8 cellular contexts compared by ENCODE assay signal in the genomic region with DNA sequence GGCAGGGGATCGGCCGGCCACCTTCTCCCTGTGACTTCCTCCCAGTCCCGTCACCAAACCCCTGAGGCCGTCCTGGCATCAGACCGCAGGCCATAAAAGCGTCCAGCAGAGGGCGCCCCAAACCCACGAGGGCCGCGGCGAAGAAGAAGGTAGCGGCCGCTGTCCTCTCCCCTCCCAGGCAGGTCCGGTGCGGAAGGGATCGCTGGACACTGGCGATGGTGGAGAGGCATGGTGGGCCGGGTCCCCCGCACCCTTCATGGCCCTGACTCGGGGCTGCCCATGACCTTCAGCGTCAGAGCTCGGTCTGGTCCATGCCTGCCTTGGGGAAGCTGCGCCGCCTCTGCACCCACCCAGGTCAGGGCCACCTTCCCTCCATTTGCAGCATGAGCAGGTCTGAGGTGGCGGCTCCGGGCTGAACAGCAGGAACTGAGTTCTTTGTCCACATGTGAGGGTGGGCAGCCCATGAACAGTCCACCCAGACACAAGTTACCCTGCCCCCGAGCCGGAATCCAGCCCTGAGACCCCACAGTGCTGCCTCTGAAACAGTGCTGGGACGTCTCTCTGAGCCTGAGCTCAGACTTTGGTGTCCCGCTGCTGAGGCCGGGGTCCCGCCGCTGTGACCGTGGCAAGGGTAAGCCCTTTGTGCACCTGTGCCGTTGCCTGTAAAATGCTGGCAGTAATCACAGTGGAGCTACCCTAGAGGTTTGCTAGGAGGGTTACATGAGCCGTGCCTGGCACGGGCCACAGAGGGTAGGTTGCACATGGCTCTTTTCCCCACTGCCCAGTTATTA. TPM values are rescaled to one million over a fixed set of nuclear protein-coding genes. Genes with fewer than 3 reads are reported as not detected.
A peak's percentile ranks its signal among the peaks of the same experiment; 100 is the strongest.
DNase-seq lines count a peak whose midpoint lies in the region; ATAC-seq, FAIRE-seq and TF ChIP-seq lines count a peak whose summit lies in the region.

No MANE protein-coding gene starts in this region.

- ATAC-seq in psoas muscle = peak; percentile 86 to 97 (median 92)

- CTCF ChIA-PET in HEK293T (lab: Yijun Ruan, JAX) = interaction anchor here (0.7 to 0.9 kb wide), 8 partner anchors 13 to 371 kb away, joined by 3 to 5 read pairs (median 3); no protein-coding TSS in a partner anchor

- TF ChIP-seq CTCF in left ventricle myocardium inferior (IDR thresholded peaks at IDR 0.05; ENCODE audit: borderline replicate concordance) (peak; percentile 98), psoas muscle (IDR thresholded peaks at IDR 0.05) (peak; percentile 92)

- H3K27me3 ChIP-seq in adipocyte (replicated peaks; ENCODE audit: control insufficient read depth, insufficient read depth, low read length) (no peaks in the 10 kb centered on the region), left ventricle myocardium inferior (ENCODE audit: low read depth) (peaks cover 27% of the 10 kb centered on the region), psoas muscle (ENCODE audit: insufficient read depth in 3 of 3, low read length in 2 of 3) (peaks cover 0 to 17% (median 2%) of the 10 kb centered on the region in 3 donors)

- FAIRE-seq in urothelium cell line (lab: Jason Lieb, UNC) = peak; percentile 9

- POLR2A ChIA-PET in HEK293T (lab: Yijun Ruan, JAX) = no interaction called here

- WGBS in psoas muscle, 3 donors = 14 to 18% (median 18%) methylated on average over 33 to 37 of the region's 37 CpGs

- H3K36me3 ChIP-seq in adipocyte (ENCODE audit: control insufficient read depth, insufficient read depth, low read length, severe bottlenecking) (no peaks in the 10 kb centered on the region), left ventricle myocardium inferior (no peaks in the 10 kb centered on the region), psoas muscle (ENCODE audit: insufficient read depth in 1 of 2, low read depth in 1 of 2) (no peaks in the 10 kb centered on the region)

- H3K27ac ChIP-seq in left ventricle myocardium inferior (replicated peaks) (no peak overlapping the region), psoas muscle (no peak overlapping the region)

- peaks cover 9% of the 10 kb centered on the region for H3K9me3 ChIP-seq in adipocyte (ENCODE audit: control insufficient read depth, low read length)
- H3K9me3 ChIP-seq in left ventricle myocardium inferior (replicated peaks) = peaks cover 9% of the 10 kb centered on the region
- H3K9me3 ChIP-seq in psoas muscle = no peaks in the 10 kb centered on the region

- H3K4me1 ChIP-seq in adipocyte (ENCODE audit: control insufficient read depth, insufficient read depth, low read length) (peaks cover 11% of the 10 kb centered on the region), left ventricle myocardium inferior (peaks cover 20% of the 10 kb centered on the region), psoas muscle (peaks cover 6% of the 10 kb centered on the region)

- DNase-seq in Daoy (ENCODE audit: low read depth) (peak; percentile 86), HEK293T (ENCODE audit: extremely low spot score) (peak; percentile 90), NCI-H1092 (lab: John Stamatoyannopoulos, UW) (peak; percentile 53), T follicular helper cell (ENCODE audit: low read depth) (peak; percentile 64), adipocyte (ENCODE audit: low read depth) (peak; percentile 93), left ventricle myocardium inferior (peak; percentile 86), psoas muscle (peak; percentile 82 to 89), urothelium cell line (ENCODE audit: low spot score) (peak; percentile 87)

- H3K4me3 ChIP-seq in adipocyte (ENCODE audit: low read length) (peak overlapping the region; percentile 66), left ventricle myocardium inferior (peak overlapping the region; percentile 49), psoas muscle (peak overlapping the region; percentile 50)

- peak overlapping the region; percentile 37 for H3K9ac ChIP-seq in adipocyte (ENCODE audit: low read length)

- intact Hi-C loops in left ventricle myocardium inferior (cut with micrococcal nuclease) (loop anchor here (2.0 kb wide), 1 partner anchor 319 kb away; no protein-coding TSS in a partner anchor), psoas muscle (cut with DNase I) (loop anchor here (1.0 to 10.0 kb wide), 4 partner anchors 211 to 320 kb away; no protein-coding TSS in a partner anchor)

TF ChIP-seq in HEK293T, 16 proteins besides CTCF, POLR2A, EP300 and RAD21:
- TF ChIP-seq CTBP1 (IDR thresholded peaks at IDR 0.05; ENCODE audit: borderline replicate concordance) (no peak), SP1 (IDR thresholded peaks at IDR 0.05) (no peak), ELF4 (IDR thresholded peaks at IDR 0.05) (no peak), HDGF (IDR thresholded peaks at IDR 0.05; ENCODE audit: borderline replicate concordance) (no peak), FOXM1 (IDR thresholded peaks at IDR 0.05; ENCODE audit: borderline replicate concordance) (no peak), NFRKB (IDR thresholded peaks at IDR 0.05) (no peak), ZNF384 (IDR thresholded peaks at IDR 0.05) (no peak), FOXK2 (IDR thresholded peaks at IDR 0.05) (no peak), TARDBP (IDR thresholded peaks at IDR 0.05) (no peak), ARNT (IDR thresholded peaks at IDR 0.05) (no peak), SUZ12 (IDR thresholded peaks at IDR 0.05) (no peak)
- TF ChIP-seq, protein P1, sequence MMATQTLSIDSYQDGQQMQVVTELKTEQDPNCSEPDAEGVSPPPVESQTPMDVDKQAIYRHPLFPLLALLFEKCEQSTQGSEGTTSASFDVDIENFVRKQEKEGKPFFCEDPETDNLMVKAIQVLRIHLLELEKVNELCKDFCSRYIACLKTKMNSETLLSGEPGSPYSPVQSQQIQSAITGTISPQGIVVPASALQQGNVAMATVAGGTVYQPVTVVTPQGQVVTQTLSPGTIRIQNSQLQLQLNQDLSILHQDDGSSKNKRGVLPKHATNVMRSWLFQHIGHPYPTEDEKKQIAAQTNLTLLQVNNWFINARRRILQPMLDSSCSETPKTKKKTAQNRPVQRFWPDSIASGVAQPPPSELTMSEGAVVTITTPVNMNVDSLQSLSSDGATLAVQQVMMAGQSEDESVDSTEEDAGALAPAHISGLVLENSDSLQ (IDR thresholded peaks at IDR 0.05) = no peak
TF ChIP-seq in HEK293T: peak in this region for 0.

RNA-seq across cellular contexts. Expression of a gene that starts 40.8 kb away (rescaled TPM):
- total RNA-seq in Daoy (2014; rRNA removed; shearing (Covaris generic)) = 5.6 and 6.9 TPM in 2 replicates
- total RNA-seq in left ventricle myocardium inferior (11.2 TPM), psoas muscle (1 to 10 TPM; 4.1 to 8.9 (median 7.8) TPM)
- polyA plus RNA-seq in psoas muscle = 1 to 10 TPM; 1.4 to 3.3 (median 2.5) TPM
